13 cellular contexts compared by ENCODE assay signal in the genomic region with DNA sequence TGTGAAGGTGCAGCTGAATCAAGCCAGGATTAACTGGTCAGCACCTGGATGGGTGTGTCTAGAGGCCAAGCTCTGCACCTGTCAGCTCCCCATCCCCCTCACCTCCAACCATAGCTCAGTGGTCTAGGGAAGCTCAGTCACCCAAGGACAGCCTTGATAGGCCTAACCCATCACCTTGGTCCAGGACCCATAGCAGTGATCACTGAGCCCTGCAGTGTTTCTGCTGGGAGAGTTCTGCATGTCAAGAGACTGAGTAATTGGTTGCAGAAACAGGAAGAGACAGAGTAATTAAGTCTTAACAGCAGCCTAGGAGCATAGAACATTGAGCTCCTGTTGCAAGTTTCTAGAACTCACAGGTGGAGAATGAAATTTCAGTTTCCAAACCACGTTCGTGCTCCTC. TPM values are rescaled to one million over a fixed set of nuclear protein-coding genes. Genes with fewer than 3 reads are reported as not detected.
DNase-seq lines count a peak whose midpoint lies in the region; ATAC-seq and TF ChIP-seq lines count a peak whose summit lies in the region.
"Had no signal": no experiment of that assay in that cellular context is flagged by ENCODE, and none has a peak within 500 bp of the region (broad histone marks: within the 10 kb centered on the region; RNA-seq: fewer than 3 reads in every experiment).

No MANE protein-coding gene starts in this region.

- peak overlapping the region; percentile 55 for H3K4me2 ChIP-seq in OCI-LY7 (ENCODE audit: low read length)

- H2AFZ ChIP-seq in OCI-LY7 (ENCODE audit: low read length) = peak overlapping the region; percentile 13; the same call in 1 of the 2 replicates
- H2AFZ ChIP-seq: parathyroid adenoma had no signal

- H4K20me1 ChIP-seq in OCI-LY7 (ENCODE audit: insufficient read depth, low read length) = no peaks in the 10 kb centered on the region

- ATAC-seq in GM18868 (IDR thresholded peaks at IDR 0.05; ENCODE audit: unreplicated experiment) = peak; percentile 70
- peak; percentile 76 for ATAC-seq in GM21576 (IDR thresholded peaks at IDR 0.05; ENCODE audit: unreplicated experiment)
- ATAC-seq in mucosa of descending colon = peak; percentile 85
- no peak for ATAC-seq in naive thymus-derived CD4-positive, alpha-beta T cell

- DNase-seq in OCI-LY7 (ENCODE audit: low spot score) = peak; percentile 86
- DNase-seq in mucosa of descending colon = peak in 1 of 3 donors; percentile 23
- DNase-seq in NCI-H69 (lab: John Stamatoyannopoulos, UW) = no peak
- no peak for DNase-seq in islet precursor cell
- no peak for DNase-seq in naive thymus-derived CD4-positive, alpha-beta T cell
- DNase-seq: activated CD8-positive, alpha-beta memory T cell treated with anti-CD3 and anti-CD28 coated beads, Interleukin-2, amount 50 U/mL, for 4 hours; esophagus squamous epithelium; NCI-H82 had no signal

- H3K36me3 ChIP-seq in OCI-LY7 (ENCODE audit: insufficient read depth, low read length) = peaks cover 26% of the 10 kb centered on the region
- H3K36me3 ChIP-seq in mucosa of descending colon (ENCODE audit: low read depth) = no peaks in the 10 kb centered on the region
- H3K36me3 ChIP-seq in naive thymus-derived CD4-positive, alpha-beta T cell (ENCODE audit: control insufficient read depth in 2 of 3, insufficient read depth in 3 of 3, low read length in 3 of 3) = peaks cover 0 to 23% (median 0%) of the 10 kb centered on the region in 3 experiments

- H3K4me3 ChIP-seq in OCI-LY7 (ENCODE audit: low read depth, low read length, poor library complexity, severe bottlenecking) (peak overlapping the region; percentile 7), mucosa of descending colon (no peak overlapping the region)
- H3K4me3 ChIP-seq in naive thymus-derived CD4-positive, alpha-beta T cell (ENCODE audit: low read length) = no peak overlapping the region
- H3K4me3 ChIP-seq: ascending aorta, esophagus squamous epithelium had no signal

- H3K9me3 ChIP-seq in OCI-LY7 (ENCODE audit: low read length) (no peaks in the 10 kb centered on the region), mucosa of descending colon (no peaks in the 10 kb centered on the region)
- H3K9me3 ChIP-seq in naive thymus-derived CD4-positive, alpha-beta T cell (ENCODE audit: control insufficient read depth in 2 of 3, low read length in 3 of 3) = no peaks in the 10 kb centered on the region
- H3K9me3 ChIP-seq: ascending aorta, esophagus squamous epithelium had no signal

- POLR2A ChIA-PET in OCI-LY7 (lab: Charles Lee) = interaction anchor here (0.6 to 1.8 kb wide), 10 partner anchors 11 to 106 kb away, joined by 3 to 10 read pairs (median 4); a partner anchor contains a TSS
- POLR2A ChIA-PET in naive thymus-derived CD4-positive, alpha-beta T cell (lab: Charles Lee) = interaction anchor here (0.9 kb wide), 1 partner anchor 19 kb away, joined by 4 read pairs; a partner anchor contains a TSS

- peak overlapping the region; percentile 83 for H3K27ac ChIP-seq in OCI-LY7 (ENCODE audit: low read depth, low read length, poor library complexity, severe bottlenecking)
- H3K27ac ChIP-seq in naive thymus-derived CD4-positive, alpha-beta T cell (ENCODE audit: low read depth, low read length) = no peak overlapping the region
- H3K27ac ChIP-seq: ascending aorta, parathyroid adenoma had no signal

- BruUV-seq in OCI-LY7 (replicated peaks; lab: Mats Ljungman, UMichigan) = no TSS peak

- H3K4me3 Mint-ChIP-seq in naive thymus-derived CD4-positive, alpha-beta T cell = no peak overlapping the region
- H3K4me3 Mint-ChIP-seq: T-helper 1 cell treated with Interleukin-12 subunit alpha and Interleukin-12 subunit beta and Interleukin-4 antibody, amounts not matched to agents 30 μg/mL and 1 μg/mL, for 36 hours had no signal

- H3K27me3 ChIP-seq in naive thymus-derived CD4-positive, alpha-beta T cell (ENCODE audit: control insufficient read depth in 2 of 2, insufficient read depth in 2 of 2, low read length in 2 of 2) = no peaks in the 10 kb centered on the region
- H3K27me3 ChIP-seq: ascending aorta, esophagus squamous epithelium had no signal

- no peaks in the 10 kb centered on the region for H3K9me3 Mint-ChIP-seq in naive thymus-derived CD4-positive, alpha-beta T cell
- H3K9me3 Mint-ChIP-seq: T-helper 1 cell treated with Interleukin-12 subunit alpha and Interleukin-12 subunit beta and Interleukin-4 antibody, amounts not matched to agents 30 μg/mL and 1 μg/mL, for 36 hours had no signal

- H3K27ac Mint-ChIP-seq in naive thymus-derived CD4-positive, alpha-beta T cell = no peak overlapping the region
- H3K27ac Mint-ChIP-seq: T-helper 1 cell treated with Interleukin-12 subunit alpha and Interleukin-12 subunit beta and Interleukin-4 antibody, amounts not matched to agents 30 μg/mL and 1 μg/mL, for 36 hours had no signal

- H3K4me1 ChIP-seq in OCI-LY7 (ENCODE audit: insufficient read depth, low read length, poor library complexity, severe bottlenecking) = peaks cover 32% of the 10 kb centered on the region
- no peaks in the 10 kb centered on the region for H3K4me1 ChIP-seq in mucosa of descending colon (ENCODE audit: low read depth)
- no peaks in the 10 kb centered on the region for H3K4me1 ChIP-seq in naive thymus-derived CD4-positive, alpha-beta T cell (ENCODE audit: control insufficient read depth in 2 of 2, insufficient read depth in 2 of 2, low read length in 2 of 2)
- H3K4me1 ChIP-seq: ascending aorta, parathyroid adenoma had no signal

- TF ChIP-seq CTCF in OCI-LY7 (conservative IDR thresholded peaks at IDR 0.05; ENCODE audit: low read length) = no peak
- no peak for TF ChIP-seq CTCF in mucosa of descending colon (IDR thresholded peaks at IDR 0.05)

- no peaks in the 10 kb centered on the region for H3K9me2 ChIP-seq in OCI-LY7 (ENCODE audit: insufficient read depth, low read length)

- H3K79me2 ChIP-seq in OCI-LY7 (ENCODE audit: insufficient read depth, low read depth, low read length) = no peaks in the 10 kb centered on the region
- H3K79me2 ChIP-seq: parathyroid adenoma had no signal

- CTCF ChIA-PET in OCI-LY7 (lab: Charles Lee; ENCODE audit: unreplicated experiment) = interaction anchor here (1.6 to 2.1 kb wide), 2 partner anchors 19 kb away, joined by 7 to 16 read pairs; a partner anchor contains a TSS
- CTCF ChIA-PET in naive thymus-derived CD4-positive, alpha-beta T cell (lab: Charles Lee) = no interaction called here

- peaks cover 0 to 9% (median 0%) of the 10 kb centered on the region in 7 donors for H3K4me1 Mint-ChIP-seq in naive thymus-derived CD4-positive, alpha-beta T cell

- intact Hi-C loops in OCI-LY7 (cut with micrococcal nuclease; ENCODE audit: unreplicated experiment) = no loop called here
- intact Hi-C loops in mucosa of descending colon (cut with DNase I, micrococcal nuclease) = no loop called here
- intact Hi-C loops in naive thymus-derived CD4-positive, alpha-beta T cell (cut with micrococcal nuclease) = no loop called here

- peaks cover 0 to 14% (median 0%) of the 10 kb centered on the region in 5 donors for H3K27me3 Mint-ChIP-seq in naive thymus-derived CD4-positive, alpha-beta T cell

- H3K36me3 Mint-ChIP-seq in naive thymus-derived CD4-positive, alpha-beta T cell = peaks cover 7 to 31% (median 10%) of the 10 kb centered on the region in 5 donors

RNA-seq across cellular contexts. Expression of a gene that starts 18.7 kb away (rescaled TPM):
- total RNA-seq in OCI-LY7 (2014; rRNA removed; shearing (Covaris generic)) = 19.0 and 20.9 TPM in 2 replicates
- total RNA-seq in OCI-LY7 (2022) (40.0 and 42.9 TPM in 2 replicates), mucosa of descending colon (10 to 100 TPM; 37.7 to 44.1 (median 43.0) TPM)
- 10 to 100 TPM; 36.8 to 50.4 (median 41.8) TPM for total RNA-seq in naive thymus-derived CD4-positive, alpha-beta T cell
- 10 to 100 TPM; 10.8 to 14.7 TPM for polyA plus RNA-seq in naive thymus-derived CD4-positive, alpha-beta T cell

RNA-seq across cellular contexts. Expression of a gene that starts 18.8 kb away (rescaled TPM):
- 30.0 and 49.1 TPM in 2 replicates for total RNA-seq in OCI-LY7 (2014; rRNA removed; shearing (Covaris generic))
- total RNA-seq in OCI-LY7 (2022) (96.3 and 111 TPM in 2 replicates), mucosa of descending colon (10 to 100 TPM; 25.9 to 28.7 (median 26.3) TPM)
- 100 to 1,000 TPM in 1 of 5 experiments, 10 to 100 TPM in 4; 43.9 to 102 (median 52.4) TPM for total RNA-seq in naive thymus-derived CD4-positive, alpha-beta T cell
- 100 to 1,000 TPM in 1 of 2 donors, 10 to 100 TPM in 1; 40.2 to 141 TPM for polyA plus RNA-seq in naive thymus-derived CD4-positive, alpha-beta T cell
